In the genomic region with DNA sequence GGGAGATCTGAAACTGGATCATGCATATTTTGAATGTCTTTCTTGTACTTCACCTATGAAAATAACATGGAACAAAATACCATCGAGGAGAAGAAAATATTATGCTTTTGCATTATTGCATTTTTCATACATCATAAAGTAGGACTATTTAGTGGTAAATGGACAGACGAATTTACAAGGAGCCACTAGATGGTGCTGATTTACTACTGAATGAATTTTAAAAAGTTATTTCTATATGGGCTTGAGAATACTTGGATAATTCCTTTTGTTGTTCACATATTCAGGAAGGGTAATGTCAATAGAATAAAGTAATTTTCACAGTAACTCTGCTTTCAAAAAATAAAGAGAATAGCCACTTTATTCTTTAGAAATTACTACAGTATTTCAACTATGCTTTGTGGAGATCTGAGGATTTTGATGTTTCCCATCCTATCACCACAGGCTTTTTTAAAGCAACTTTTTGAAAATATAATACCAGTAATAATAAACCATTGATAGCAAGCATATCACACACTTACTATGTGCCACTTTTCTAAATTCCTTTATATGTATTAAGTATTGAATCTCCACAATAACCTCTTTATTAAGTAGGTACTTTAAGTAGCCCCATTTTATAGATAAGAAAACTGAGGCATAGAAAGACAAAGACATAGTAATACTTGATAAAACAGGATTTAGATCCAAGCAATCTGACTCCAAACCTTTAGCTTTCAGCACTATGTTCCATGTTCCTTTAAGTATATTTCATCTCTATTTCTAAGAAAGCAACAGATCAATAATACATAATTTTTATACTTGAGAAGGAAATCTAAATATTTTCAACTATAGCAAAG, we compare ENCODE assay signal across 9 cellular contexts. TPM values are rescaled to one million over a fixed set of nuclear protein-coding genes. Genes with fewer than 3 reads are reported as not detected.
DNase-seq lines count a peak whose midpoint lies in the region; ATAC-seq, FAIRE-seq and TF ChIP-seq lines count a peak whose summit lies in the region.
"Had no signal": no experiment of that assay in that cellular context is flagged by ENCODE, and none has a peak within 500 bp of the region (broad histone marks: within the 10 kb centered on the region; RNA-seq: fewer than 3 reads in every experiment).

No MANE protein-coding gene starts in this region.

- H3K4me2 ChIP-seq in IMR-90 (ENCODE audit: low read depth, low read length) = no peak overlapping the region

- no peak overlapping the region for H3K9ac ChIP-seq in IMR-90 (ENCODE audit: low read depth, low read length)

- no peaks in the 10 kb centered on the region for H3K9me1 ChIP-seq in IMR-90 (ENCODE audit: insufficient read depth, low read length)

- in situ Hi-C loops in IMR-90 (cut with MboI; ENCODE audit: low sequenced_read_pairs) = no loop called here

- H4K91ac ChIP-seq in IMR-90 (ENCODE audit: insufficient read depth, low read depth, low read length) = no peak overlapping the region

- no peaks in the 10 kb centered on the region for H3K27me3 ChIP-seq in IMR-90 (ENCODE audit: control insufficient read depth, insufficient read depth, low read length)

- peak; percentile 56 for TF ChIP-seq CTCF in IMR-90 (conservative IDR thresholded peaks at IDR 0.05; ENCODE audit: low read depth, low read length)
- TF ChIP-seq CTCF in mucosa of descending colon (IDR thresholded peaks at IDR 0.05) = no peak

- no peak overlapping the region for H3K14ac ChIP-seq in IMR-90 (replicated peaks; ENCODE audit: low read depth, low read length)

- no peak overlapping the region for H3K27ac ChIP-seq in IMR-90 (ENCODE audit: insufficient read depth, low read length)

- no peak overlapping the region for H2AK9ac ChIP-seq in IMR-90 (replicated peaks; ENCODE audit: low read depth, low read length, poor library complexity)

- ATAC-seq in IMR-90 (ENCODE audit: low read depth) = peak; percentile 64
- no peak for ATAC-seq in mucosa of descending colon

- no peak overlapping the region for H3K4ac ChIP-seq in IMR-90 (ENCODE audit: low read depth, low read length)

- peak; percentile 95 for FAIRE-seq in TTC549 (lab: Jason Lieb, UNC)

- H3K9me3 ChIP-seq in IMR-90 (ENCODE audit: control insufficient read depth, insufficient read depth, low read length) = no peaks in the 10 kb centered on the region
- H3K9me3 ChIP-seq in mucosa of descending colon = no peaks in the 10 kb centered on the region

- no peak overlapping the region for H3K23ac ChIP-seq in IMR-90 (ENCODE audit: low read depth, low read length)

- intact Hi-C loops in IMR-90 (cut with micrococcal nuclease) (loop anchor here (1.0 to 10.0 kb wide), 4 partner anchors 412 to 1234 kb away; no protein-coding TSS in a partner anchor), mucosa of descending colon (cut with DNase I, micrococcal nuclease) (no loop called here)

- H2AK5ac ChIP-seq in IMR-90 (ENCODE audit: low read depth, low read length) = no peak overlapping the region

- no peak overlapping the region for H4K5ac ChIP-seq in IMR-90 (ENCODE audit: low read depth, low read length)

- POLR2A ChIA-PET in IMR-90 (lab: Charles Lee; ENCODE audit: unreplicated experiment) = no interaction called here

- H3K4me1 ChIP-seq in IMR-90 (ENCODE audit: control insufficient read depth, insufficient read depth, low read length) = no peaks in the 10 kb centered on the region
- no peaks in the 10 kb centered on the region for H3K4me1 ChIP-seq in mucosa of descending colon (ENCODE audit: low read depth)

- H2BK15ac ChIP-seq in IMR-90 (ENCODE audit: low read depth, low read length) = no peak overlapping the region

- no peak overlapping the region for H3K18ac ChIP-seq in IMR-90 (ENCODE audit: low read depth, low read length)

- TF ChIP-seq POLR2A in IMR-90 (IDR thresholded peaks at IDR 0.05; ENCODE audit: low read depth, low read length) = no peak

- no TSS peak for BruUV-seq in IMR-90 (replicated peaks; lab: Mats Ljungman, UMichigan)

- no peak overlapping the region for H2BK20ac ChIP-seq in IMR-90 (ENCODE audit: low read depth, low read length)

- dilution Hi-C loops in IMR-90 (cut with HindIII; ENCODE audit: low sequenced_read_pairs, unreplicated experiment) = no loop called here

- CTCF ChIA-PET in IMR-90 (lab: Yijun Ruan, JAX) = no interaction called here

- H4K20me1 ChIP-seq in IMR-90 (ENCODE audit: insufficient read depth, low read length) = no peaks in the 10 kb centered on the region

- no peak overlapping the region for H4K8ac ChIP-seq in IMR-90 (ENCODE audit: low read depth in 2 of 2, low read length in 2 of 2)

- no peak overlapping the region for H3K56ac ChIP-seq in IMR-90 (ENCODE audit: extremely low read depth, insufficient read depth, low read length)

- no peak overlapping the region for H2BK120ac ChIP-seq in IMR-90 (ENCODE audit: low read depth, low read length)

- no peak overlapping the region for H3K4me3 ChIP-seq in IMR-90 (ENCODE audit: insufficient read depth, low read depth, low read length)
- no peak overlapping the region for H3K4me3 ChIP-seq in mucosa of descending colon

- peak; percentile 61 for TF ChIP-seq RAD21 in IMR-90 (IDR thresholded peaks at IDR 0.05; ENCODE audit: low read length)

- no peak overlapping the region for H2BK5ac ChIP-seq in IMR-90 (ENCODE audit: low read depth, low read length, poor library complexity, severe bottlenecking)

- no CpG with 5 or more reads among the region's 2 CpGs for WGBS in IMR-90 (ENCODE audit: extremely low coverage in 2 of 2, insufficient read length in 1 of 2), 2 experiments

- H3K36me3 ChIP-seq in IMR-90 (ENCODE audit: control insufficient read depth, insufficient read depth, low read length) (no peaks in the 10 kb centered on the region), mucosa of descending colon (ENCODE audit: low read depth) (no peaks in the 10 kb centered on the region)

- DNase-seq in EH (ENCODE audit: low read depth) (peak; percentile 7), IMR-90 (peak; percentile 22), kidney glomerular epithelial cell (lab: John Stamatoyannopoulos, UW) (peak; percentile 71), mucosa of descending colon (no peak), SHP77 treated with DMSO at 0.1 percent for 48 hours (lab: John Stamatoyannopoulos, UW) (no peak), T-helper 1 cell (no peak), AG20443 (ENCODE audit: low spot score) (no peak)

- H2AFZ ChIP-seq in IMR-90 (replicated peaks; ENCODE audit: low read length, poor library complexity) = no peak overlapping the region

- H3K79me1 ChIP-seq in IMR-90 (ENCODE audit: low read depth in 1 of 2, low read length in 2 of 2) = no peaks in the 10 kb centered on the region

TF ChIP-seq in IMR-90, 13 proteins besides CTCF, POLR2A, EP300 and RAD21:
- TF ChIP-seq SMC3 (IDR thresholded peaks at IDR 0.05; ENCODE audit: low read depth, low read length) (peak; percentile 20; the same call in 1 of the 2 replicates), MAZ (IDR thresholded peaks at IDR 0.05; ENCODE audit: borderline replicate concordance, low read depth, low read length) (no peak), CEBPB (IDR thresholded peaks at IDR 0.05; ENCODE audit: low read depth, low read length) (no peak)

RNA-seq across cellular contexts. Expression of a gene that starts 38.6 kb away (rescaled TPM):
- total RNA-seq in IMR-90 (2012; rRNA removed) = under 0.01 TPM in 1 of 2 replicates, not detected in the other
- polyA plus RNA-seq in IMR-90 (2012; rRNA removed) = under 0.01 TPM in 1 of 2 replicates, not detected in the other
- polyA plus RNA-seq in IMR-90 (2012; cell fraction: cytosol; rRNA removed) = not detected in 2 replicates
- polyA plus RNA-seq in IMR-90 (2012; cell fraction: nucleus; rRNA removed; ENCODE audit: low replicate concordance) = 0.01 TPM in 1 of 2 replicates, not detected in the other
- 10 to 100 TPM in 2 of 3 donors, 1 to 10 TPM in 1; 5.7 to 22.0 (median 14.7) TPM for total RNA-seq in mucosa of descending colon
- polyA plus RNA-seq: IgD-negative memory B cell had no signal

Comparison
In these comparisons a context has a peak if more than half of its experiments do, and no peak if none do; other contexts are left out.
1. DNase-seq: peak in EH (single experiment), IMR-90 (single experiment) and kidney glomerular epithelial cell (single experiment); none in mucosa of descending colon (0 of 3), SHP77 treated with DMSO at 0.1 percent for 48 hours (single experiment), T-helper 1 cell (0 of 5) and AG20443 (single experiment).